ENCODE assay signal across 21 cellular contexts in the genomic region with DNA sequence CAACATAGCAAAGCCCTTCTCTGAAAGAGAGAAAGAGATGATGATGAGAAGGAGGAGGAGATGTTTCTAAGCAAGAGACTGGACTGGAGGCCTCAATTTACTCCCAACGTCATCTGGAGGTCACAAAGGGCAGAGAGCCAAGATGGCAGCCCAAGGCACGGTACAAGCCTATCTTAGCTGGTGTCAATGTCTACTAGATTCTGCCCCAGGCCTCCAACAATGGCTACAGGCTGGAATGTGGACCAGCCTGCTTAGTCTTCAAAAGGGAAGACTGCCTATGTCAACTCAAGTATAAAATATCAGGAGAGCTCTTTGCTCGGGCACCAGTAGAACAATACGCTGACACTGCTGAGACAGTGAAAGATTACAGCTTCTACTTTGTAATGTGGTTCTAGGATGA. TPM values are rescaled to one million over a fixed set of nuclear protein-coding genes. Genes with fewer than 3 reads are reported as not detected.
A peak's percentile ranks its signal among the peaks of the same experiment; 100 is the strongest.
DNase-seq lines count a peak whose midpoint lies in the region; ATAC-seq lines count a peak whose summit lies in the region.
"Had no signal": no experiment of that assay in that cellular context is flagged by ENCODE, and none has a peak within 500 bp of the region (broad histone marks: within the 10 kb centered on the region; RNA-seq: fewer than 3 reads in every experiment).

No MANE protein-coding gene starts in this region.

- H2AFZ ChIP-seq in trophoblast cell (ENCODE audit: insufficient read depth, low read length, poor library complexity): no peak overlapping the region

- WGBS in trophoblast cell (ENCODE audit: extremely low coverage, insufficient coverage, insufficient read length): no CpG with 5 or more reads among the region's 4 CpGs

- intact Hi-C loops in Right ventricle myocardium inferior (cut with DNase I): no loop called here

- H2BK5ac ChIP-seq in trophoblast cell (ENCODE audit: low read depth, low read length, poor library complexity): no peak overlapping the region

- H3K14ac ChIP-seq in trophoblast cell (ENCODE audit: low read length): no peak overlapping the region

- H4K12ac ChIP-seq in trophoblast cell (ENCODE audit: low read depth, low read length): no peak overlapping the region

- H3K9ac ChIP-seq in trophoblast cell (ENCODE audit: low read length): no peak overlapping the region
- H3K9ac ChIP-seq: BLaER1 treated with 17β-estradiol and CSF1 and Interleukin-3, amounts not matched to agents 10 nM and 100 nM had no signal

- no peak for ATAC-seq in Right ventricle myocardium inferior

- no peak overlapping the region for H3K4me3 ChIP-seq in trophoblast cell (ENCODE audit: low read depth, low read length)
- H3K4me3 ChIP-seq: BLaER1 treated with 17β-estradiol and CSF1 and Interleukin-3, amounts not matched to agents 10 nM and 100 nM had no signal

- H3K79me2 ChIP-seq in trophoblast cell (ENCODE audit: control insufficient read depth, insufficient read depth, low read length, poor library complexity): no peaks in the 10 kb centered on the region

- no peak overlapping the region for H3K27ac ChIP-seq in trophoblast cell (ENCODE audit: low read depth, low read length)
- H3K27ac ChIP-seq: BLaER1 treated with 17β-estradiol and CSF1 and Interleukin-3, amounts not matched to agents 10 nM and 100 nM; C4-2B had no signal

- no peak overlapping the region for H4K8ac ChIP-seq in trophoblast cell (ENCODE audit: low read depth, low read length)

- no peak overlapping the region for H2BK120ac ChIP-seq in trophoblast cell (ENCODE audit: insufficient read depth, low read length, poor library complexity)

- H3K18ac ChIP-seq in trophoblast cell (ENCODE audit: low read length): no peak overlapping the region

- H3K4me1 ChIP-seq in trophoblast cell (ENCODE audit: control insufficient read depth in 1 of 2, insufficient read depth in 2 of 2, low read length in 2 of 2): peaks cover 0 to 6% of the 10 kb centered on the region in 2 experiments
- H3K4me1 ChIP-seq: BLaER1 treated with 17β-estradiol and CSF1 and Interleukin-3, amounts not matched to agents 10 nM and 100 nM had no signal

- no peak overlapping the region for H3K4ac ChIP-seq in trophoblast cell (ENCODE audit: low read depth, low read length)

- no peaks in the 10 kb centered on the region for H3K79me1 ChIP-seq in trophoblast cell (ENCODE audit: low read length)

- no peaks in the 10 kb centered on the region for H3K27me3 ChIP-seq in trophoblast cell (ENCODE audit: insufficient read depth, low read length)
- H3K27me3 ChIP-seq: BLaER1 treated with 17β-estradiol and CSF1 and Interleukin-3, amounts not matched to agents 10 nM and 100 nM had no signal

- H3K36me3 ChIP-seq in trophoblast cell (ENCODE audit: control insufficient read depth in 1 of 2, insufficient read depth in 2 of 2, low read length in 2 of 2): peaks cover 0 to 3% of the 10 kb centered on the region in 2 experiments

- H4K91ac ChIP-seq in trophoblast cell (ENCODE audit: low read depth, low read length): no peak overlapping the region

- peak; percentile 47 for DNase-seq in ELF-1 (ENCODE audit: low read depth, low spot score)
- peak; percentile 51 for DNase-seq in mesenteric fat pad (ENCODE audit: low spot score)
- peak; percentile 63 to 75 for DNase-seq in trophoblast cell
- DNase-seq in AML-193 (lab: John Stamatoyannopoulos, UW): no peak
- DNase-seq in NCI-H2107 treated with DMSO at 0.1 percent for 48 hours (lab: John Stamatoyannopoulos, UW; ENCODE audit: unreplicated experiment): no peak
- no peak for DNase-seq in Right ventricle myocardium inferior (ENCODE audit: missing footprints)
- DNase-seq: 8988T; ACHN; CD4-positive, alpha-beta memory T cell; CD4-positive, CD25-positive, alpha-beta regulatory T cell; CD8-positive, alpha-beta memory T cell; COR-L47; DMS 273 treated with DMSO at 0.1 percent for 48 hours; DMS153; DMS53; DMS79; DND-41; EL; GF-D8 had no signal

- peaks cover 2% of the 10 kb centered on the region for H3K9me3 ChIP-seq in trophoblast cell (ENCODE audit: insufficient read depth, low read depth, low read length)
- H3K9me3 ChIP-seq: BLaER1 treated with 17β-estradiol and CSF1 and Interleukin-3, amounts not matched to agents 10 nM and 100 nM had no signal

- H2BK12ac ChIP-seq in trophoblast cell (ENCODE audit: low read length): no peak overlapping the region

- no peak overlapping the region for H2AK5ac ChIP-seq in trophoblast cell (ENCODE audit: low read length)

- H3K4me2 ChIP-seq in trophoblast cell (ENCODE audit: low read length): no peak overlapping the region
- H3K4me2 ChIP-seq: BLaER1 treated with 17β-estradiol and CSF1 and Interleukin-3, amounts not matched to agents 10 nM and 100 nM had no signal

- H3K23ac ChIP-seq in trophoblast cell (ENCODE audit: low read length): no peak overlapping the region

RNA-seq across cellular contexts. Expression of a gene that starts 6.7 kb away (rescaled TPM):
- 2.0 TPM for total RNA-seq in mesenteric fat pad
- polyA plus RNA-seq in trophoblast cell (2013): 0.48 and 0.65 TPM in 2 replicates
- total RNA-seq in Right ventricle myocardium inferior: 1.1 TPM

RNA-seq across cellular contexts. Expression of a gene that starts 30.2 kb away (rescaled TPM):
- total RNA-seq in mesenteric fat pad (97.1 TPM), Right ventricle myocardium inferior (182 TPM)
- 155 and 165 TPM in 2 replicates for polyA plus RNA-seq in trophoblast cell (2013)

Comparison
In these comparisons a context has a peak if more than half of its experiments do, and no peak if none do; other contexts are left out.
1. DNase-seq: peak in ELF-1 (single experiment), mesenteric fat pad (single experiment) and trophoblast cell (2 of 2); none in AML-193 (0 of 2), NCI-H2107 treated with DMSO at 0.1 percent for 48 hours (single experiment) and Right ventricle myocardium inferior (single experiment).